8 cellular contexts compared by ENCODE assay signal in the genomic region with DNA sequence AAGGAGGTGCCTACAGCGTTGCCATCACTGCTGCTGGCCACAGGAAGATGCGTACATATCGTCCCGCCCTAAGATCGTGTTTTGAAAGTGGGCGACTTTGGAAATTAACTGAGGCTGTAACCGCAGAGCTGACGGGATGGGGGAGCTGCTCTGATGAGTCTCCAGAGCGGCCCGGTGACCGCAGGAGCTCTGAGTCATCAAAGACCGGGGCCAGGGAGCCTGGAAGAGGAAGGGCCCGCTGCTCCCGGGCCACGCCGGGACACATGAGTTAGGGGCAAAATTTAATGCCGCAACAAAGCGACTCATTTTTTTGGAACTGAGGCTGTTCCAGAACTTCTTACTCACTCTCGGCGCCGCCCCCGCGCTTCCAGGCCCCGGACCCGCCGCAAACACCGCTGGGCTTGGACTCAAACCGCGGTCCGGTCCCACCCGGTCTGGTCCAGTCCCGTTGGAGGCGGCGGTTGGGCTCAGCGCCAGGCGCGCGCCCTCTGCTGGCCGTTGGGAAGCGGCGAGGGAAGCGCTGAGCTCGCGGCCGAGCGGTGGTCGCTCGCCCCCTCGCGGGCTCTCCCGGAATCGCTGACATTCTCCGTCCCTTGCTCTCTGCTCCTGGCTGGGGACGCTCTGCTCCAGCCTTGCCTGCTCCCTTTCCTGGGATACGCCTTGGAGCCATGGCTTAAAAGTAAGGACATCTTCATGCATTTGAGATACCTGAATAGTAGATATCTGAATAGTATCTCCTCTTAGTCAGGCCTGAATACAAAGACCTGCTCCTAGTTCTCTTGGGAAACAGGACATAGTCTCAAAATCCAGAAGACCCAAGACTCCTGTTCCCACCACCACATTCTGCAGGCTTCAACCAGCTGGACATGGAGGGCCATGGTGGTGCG. TPM values are rescaled to one million over a fixed set of nuclear protein-coding genes. Genes with fewer than 3 reads are reported as not detected.
DNase-seq lines count a peak whose midpoint lies in the region; ATAC-seq, FAIRE-seq and TF ChIP-seq lines count a peak whose summit lies in the region.
"Not testable (repeated sequence)": the region's sequence is repeated elsewhere in the genome, so short reads cannot be mapped to it uniquely, and the experiment has no call there.

No MANE protein-coding gene starts in this region.

- not testable (repeated sequence) for H3K9ac ChIP-seq in astrocyte (ENCODE audit: low read length)

- DNase-seq in GM03348 (ENCODE audit: low spot score) (peak; percentile 26), PC-9 (peak in 1 of 2 experiments; percentile 27), astrocyte (ENCODE audit: low read depth) (peak; percentile 2), neural crest cell (ENCODE audit: low read depth, low spot score) (peak; percentile 14)
- DNase-seq in heart left ventricle, aorta: not testable (repeated sequence)

- not testable (repeated sequence) for H2AFZ ChIP-seq in PC-9; astrocyte (ENCODE audit: low read depth, low read length)

- peak overlapping the region; percentile 41; the same call in 1 of the 2 replicates for H3K4me2 ChIP-seq in PC-9
- peak overlapping the region; percentile 65 for H3K4me2 ChIP-seq in astrocyte (ENCODE audit: low read length)

- H3K4me1 Mint-ChIP-seq in astrocyte (ENCODE audit: low read depth, unreplicated experiment); neural crest cell: not testable (repeated sequence)

- not testable (repeated sequence) for H3K36me3 ChIP-seq in PC-9 (ENCODE audit: low read depth); astrocyte (ENCODE audit: insufficient read depth, low read length); heart left ventricle; aorta (ENCODE audit: control insufficient read depth in 1 of 2, insufficient read depth in 2 of 2, low read length in 1 of 2)

- ATAC-seq in GM21515 (IDR thresholded peaks at IDR 0.05; ENCODE audit: unreplicated experiment) = peak; percentile 71
- peak; percentile 63 for ATAC-seq in HG03175 (IDR thresholded peaks at IDR 0.05; ENCODE audit: unreplicated experiment)
- peak; percentile 48 to 84 (median 84) for ATAC-seq in heart left ventricle
- peak; percentile 90 for ATAC-seq in aorta (ENCODE audit: low FRiP score)

- POLR2A ChIA-PET in PC-9 (lab: Charles Lee; ENCODE audit: unreplicated experiment) = not testable (repeated sequence)

- not testable (repeated sequence) for H3K27me3 Mint-ChIP-seq in astrocyte (ENCODE audit: low read depth, unreplicated experiment); neural crest cell (ENCODE audit: low read depth)

- H3K27ac Mint-ChIP-seq in astrocyte (ENCODE audit: unreplicated experiment); neural crest cell (ENCODE audit: unreplicated experiment): not testable (repeated sequence)

- BruUV-seq in PC-9 (replicated peaks; lab: Mats Ljungman, UMichigan) = TSS peak; percentile 47

- H4K20me1 ChIP-seq in PC-9 (ENCODE audit: insufficient read depth); astrocyte (ENCODE audit: insufficient read depth, low read length): not testable (repeated sequence)

- H3K79me2 ChIP-seq in PC-9 (ENCODE audit: low read depth); astrocyte (ENCODE audit: insufficient read depth, low read length): not testable (repeated sequence)

- intact Hi-C loops in PC-9 (cut with micrococcal nuclease; ENCODE audit: unreplicated experiment) = loop anchor here (5.0 kb wide), 3 partner anchors 189 to 546 kb away; no protein-coding TSS in a partner anchor
- intact Hi-C loops in heart left ventricle (cut with DNase I) = loop anchor here in 7 of 10 donors (5.0 kb wide), 2 partner anchors 184 to 189 kb away; no protein-coding TSS in a partner anchor
- intact Hi-C loops in aorta (cut with DNase I) = loop anchor here in 1 of 2 donors (5.0 to 10.0 kb wide), 2 partner anchors 189 to 267 kb away; no protein-coding TSS in a partner anchor

- H3K27ac ChIP-seq in PC-9; astrocyte (ENCODE audit: low read depth, low read length); heart left ventricle; aorta (ENCODE audit: low read depth in 1 of 2, low read length in 2 of 2): not testable (repeated sequence)

- not testable (repeated sequence) for H3K4me1 ChIP-seq in PC-9 (replicated peaks; ENCODE audit: insufficient read depth); astrocyte (ENCODE audit: insufficient read depth, low read length); aorta (ENCODE audit: control insufficient read depth in 1 of 2, insufficient read depth in 2 of 2, low read length in 2 of 2)
- peaks cover 0 to 12% (median 0%) of the 10 kb centered on the region in 12 donors for H3K4me1 ChIP-seq in heart left ventricle

- not testable (repeated sequence) for H3K4me3 Mint-ChIP-seq in astrocyte (ENCODE audit: unreplicated experiment); neural crest cell

- H3K9me2 ChIP-seq in PC-9 (ENCODE audit: insufficient read depth) = not testable (repeated sequence)

- WGBS in heart left ventricle, 4 donors = 6 to 19% (median 11%) methylated on average over 3 to 12 of the region's 56 CpGs
- WGBS in aorta, 2 donors = 9 to 13% methylated on average over 6 to 11 of the region's 56 CpGs

- H3F3A ChIP-seq in PC-9 (ENCODE audit: insufficient read depth, low read depth) = not testable (repeated sequence)

- not testable (repeated sequence) for H3K9me3 Mint-ChIP-seq in astrocyte (ENCODE audit: unreplicated experiment); neural crest cell

- CTCF ChIA-PET in PC-9 (lab: Charles Lee) = not testable (repeated sequence)

- TF ChIP-seq CTCF in PC-9 (conservative IDR thresholded peaks at IDR 0.05) (peak; percentile 62), heart left ventricle (IDR thresholded peaks at IDR 0.05) (peak in 11 of 12 donors; percentile 30 to 54 (median 44)), neural crest cell (conservative IDR thresholded peaks at IDR 0.05) (peak; percentile 53)
- not testable (repeated sequence) for TF ChIP-seq CTCF in astrocyte (IDR thresholded peaks at IDR 0.05; ENCODE audit: insufficient read depth, low read depth, low read length)

- not testable (repeated sequence) for H3K27me3 ChIP-seq in PC-9 (ENCODE audit: insufficient read depth, low read depth); astrocyte (ENCODE audit: insufficient read depth, low read length); heart left ventricle; aorta (ENCODE audit: control insufficient read depth in 1 of 2, insufficient read depth in 2 of 2, low read length in 1 of 2)

- H3K4me3 ChIP-seq in PC-9 = peak overlapping the region; percentile 39; the same call in 1 of the 2 replicates
- peak overlapping the region; percentile 15 for H3K4me3 ChIP-seq in astrocyte (ENCODE audit: insufficient read depth, low read depth, low read length)
- not testable (repeated sequence) for H3K4me3 ChIP-seq in heart left ventricle; aorta (ENCODE audit: low read length in 2 of 2)

- not testable (repeated sequence) for TF ChIP-seq POLR2A in heart left ventricle (IDR thresholded peaks at IDR 0.05)

- not testable (repeated sequence) for FAIRE-seq in astrocyte (lab: Jason Lieb, UNC)

- H3K36me3 Mint-ChIP-seq in astrocyte (ENCODE audit: low read depth, unreplicated experiment); neural crest cell (ENCODE audit: low read depth): not testable (repeated sequence)

- not testable (repeated sequence) for H3K9me3 ChIP-seq in PC-9 (ENCODE audit: insufficient read depth, low read depth); astrocyte (ENCODE audit: insufficient read depth, low read depth, low read length); heart left ventricle; aorta (ENCODE audit: control insufficient read depth, low read length)

RNA-seq across cellular contexts. Expression of a gene that starts 39.5 kb away (rescaled TPM):
- total RNA-seq in PC-9 (2021) (15.1 and 16.5 TPM in 2 replicates), astrocyte (7.1 and 8.4 TPM in 2 replicates), heart left ventricle (10 to 100 TPM in 6 of 9 donors, 1 to 10 TPM in 3; 5.2 to 26.4 (median 13.8) TPM), neural crest cell (3.0 and 3.6 TPM in 2 replicates), aorta (10 to 100 TPM; 13.2 to 14.0 TPM)
- polyA plus RNA-seq in heart left ventricle (10 to 100 TPM in 1 of 2 donors, 1 to 10 TPM in 1; 9.6 to 17.8 TPM), aorta (10 to 100 TPM in 1 of 2 donors, 1 to 10 TPM in 1; 3.1 to 11.0 TPM)

RNA-seq across cellular contexts. Expression of a gene that starts 54.8 kb away (rescaled TPM):
- total RNA-seq in PC-9 (2021) = 0.81 and 0.90 TPM in 2 replicates
- total RNA-seq in astrocyte = 1.5 and 2.1 TPM in 2 replicates
- 1 to 10 TPM in 5 of 9 donors, under 1 TPM in 4; 0.51 to 3.1 (median 1.0) TPM for total RNA-seq in heart left ventricle
- polyA plus RNA-seq in heart left ventricle = 1 to 10 TPM in 1 of 2 donors, under 1 TPM in 1; 0.34 to 1.1 TPM
- 8.4 and 8.6 TPM in 2 replicates for total RNA-seq in neural crest cell
- 1 to 10 TPM; 4.5 to 6.8 TPM for total RNA-seq in aorta
- polyA plus RNA-seq in aorta = 1 to 10 TPM in 1 of 2 donors, under 1 TPM in 1; 0.75 to 2.0 TPM
